In genomic region chr7:28018020-28018419, GRCh38 we compare ENCODE assay signal across 1 cellular context.
TF ChIP-seq lines count a peak whose summit lies in the region.

No MANE protein-coding gene starts in this region.

TF ChIP-seq in SK-N-SH treated with all-trans-retinoic acid at 6 μM for 48 hours, 23 proteins besides CTCF, POLR2A, EP300 and RAD21 (continued from another document):
- TF ChIP-seq TSHZ2 (CRISPR knock-in tag; IDR thresholded peaks at IDR 0.05) (no peak), ESRRG (CRISPR knock-in tag; IDR thresholded peaks at IDR 0.05) (no peak), PPARA (CRISPR knock-in tag; IDR thresholded peaks at IDR 0.05; ENCODE audit: borderline replicate concordance) (no peak), SNAI2 (CRISPR knock-in tag; IDR thresholded peaks at IDR 0.05) (no peak), ZFP3 (CRISPR knock-in tag; IDR thresholded peaks at IDR 0.05) (no peak), TCF4 (CRISPR knock-in tag; IDR thresholded peaks at IDR 0.05; ENCODE audit: borderline replicate concordance) (no peak)
TF ChIP-seq in SK-N-SH treated with all-trans-retinoic acid at 6 μM for 48 hours: peak in this region for 0.
